ENCODE assay signal across 1 cellular context in genomic region chr7:139687980-139688632, GRCh38.
TF ChIP-seq lines count a peak whose summit lies in the region.

No MANE protein-coding gene starts in this region.

TF ChIP-seq in K562, 482 proteins besides CTCF, POLR2A, EP300 and RAD21 (continued from another document and continues in another):
- peak; percentile 78 for TF ChIP-seq MAX (CRISPR knock-in tag; IDR thresholded peaks at IDR 0.05)
- no peak for TF ChIP-seq RBM34 (IDR thresholded peaks at IDR 0.05; ENCODE audit: borderline replicate concordance, insufficient read depth, low read length)
- TF ChIP-seq, protein P1, sequence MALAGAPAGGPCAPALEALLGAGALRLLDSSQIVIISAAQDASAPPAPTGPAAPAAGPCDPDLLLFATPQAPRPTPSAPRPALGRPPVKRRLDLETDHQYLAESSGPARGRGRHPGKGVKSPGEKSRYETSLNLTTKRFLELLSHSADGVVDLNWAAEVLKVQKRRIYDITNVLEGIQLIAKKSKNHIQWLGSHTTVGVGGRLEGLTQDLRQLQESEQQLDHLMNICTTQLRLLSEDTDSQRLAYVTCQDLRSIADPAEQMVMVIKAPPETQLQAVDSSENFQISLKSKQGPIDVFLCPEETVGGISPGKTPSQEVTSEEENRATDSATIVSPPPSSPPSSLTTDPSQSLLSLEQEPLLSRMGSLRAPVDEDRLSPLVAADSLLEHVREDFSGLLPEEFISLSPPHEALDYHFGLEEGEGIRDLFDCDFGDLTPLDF (CRISPR knock-in tag; IDR thresholded peaks at IDR 0.05) = no peak
- no peak for TF ChIP-seq SRSF1 (IDR thresholded peaks at IDR 0.05; ENCODE audit: low read depth, low read length)
- no peak for TF ChIP-seq MCM5 (IDR thresholded peaks at IDR 0.05; ENCODE audit: low read depth)
- no peak for TF ChIP-seq ZNF134 (CRISPR knock-in tag; conservative IDR thresholded peaks at IDR 0.05)
- TF ChIP-seq FOXA1 (IDR thresholded peaks at IDR 0.05; ENCODE audit: borderline replicate concordance) = no peak
- TF ChIP-seq MIER1 (IDR thresholded peaks at IDR 0.05; ENCODE audit: low read depth) = no peak
- no peak for TF ChIP-seq RBM39 (optimal IDR thresholded peaks at IDR 0.05; ENCODE audit: low read depth, low read length)
- no peak for TF ChIP-seq RBM15 (IDR thresholded peaks at IDR 0.05; ENCODE audit: insufficient read depth, low read length)
- TF ChIP-seq, protein P2, sequence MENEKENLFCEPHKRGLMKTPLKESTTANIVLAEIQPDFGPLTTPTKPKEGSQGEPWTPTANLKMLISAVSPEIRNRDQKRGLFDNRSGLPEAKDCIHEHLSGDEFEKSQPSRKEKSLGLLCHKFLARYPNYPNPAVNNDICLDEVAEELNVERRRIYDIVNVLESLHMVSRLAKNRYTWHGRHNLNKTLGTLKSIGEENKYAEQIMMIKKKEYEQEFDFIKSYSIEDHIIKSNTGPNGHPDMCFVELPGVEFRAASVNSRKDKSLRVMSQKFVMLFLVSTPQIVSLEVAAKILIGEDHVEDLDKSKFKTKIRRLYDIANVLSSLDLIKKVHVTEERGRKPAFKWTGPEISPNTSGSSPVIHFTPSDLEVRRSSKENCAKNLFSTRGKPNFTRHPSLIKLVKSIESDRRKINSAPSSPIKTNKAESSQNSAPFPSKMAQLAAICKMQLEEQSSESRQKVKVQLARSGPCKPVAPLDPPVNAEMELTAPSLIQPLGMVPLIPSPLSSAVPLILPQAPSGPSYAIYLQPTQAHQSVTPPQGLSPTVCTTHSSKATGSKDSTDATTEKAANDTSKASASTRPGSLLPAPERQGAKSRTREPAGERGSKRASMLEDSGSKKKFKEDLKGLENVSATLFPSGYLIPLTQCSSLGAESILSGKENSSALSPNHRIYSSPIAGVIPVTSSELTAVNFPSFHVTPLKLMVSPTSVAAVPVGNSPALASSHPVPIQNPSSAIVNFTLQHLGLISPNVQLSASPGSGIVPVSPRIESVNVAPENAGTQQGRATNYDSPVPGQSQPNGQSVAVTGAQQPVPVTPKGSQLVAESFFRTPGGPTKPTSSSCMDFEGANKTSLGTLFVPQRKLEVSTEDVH (IDR thresholded peaks at IDR 0.05; ENCODE audit: low read depth, partially characterized antibody) = no peak
- TF ChIP-seq DMBX1 (CRISPR knock-in tag; IDR thresholded peaks at IDR 0.05; ENCODE audit: borderline replicate concordance) = peak; percentile 66
- TF ChIP-seq, protein P3, sequence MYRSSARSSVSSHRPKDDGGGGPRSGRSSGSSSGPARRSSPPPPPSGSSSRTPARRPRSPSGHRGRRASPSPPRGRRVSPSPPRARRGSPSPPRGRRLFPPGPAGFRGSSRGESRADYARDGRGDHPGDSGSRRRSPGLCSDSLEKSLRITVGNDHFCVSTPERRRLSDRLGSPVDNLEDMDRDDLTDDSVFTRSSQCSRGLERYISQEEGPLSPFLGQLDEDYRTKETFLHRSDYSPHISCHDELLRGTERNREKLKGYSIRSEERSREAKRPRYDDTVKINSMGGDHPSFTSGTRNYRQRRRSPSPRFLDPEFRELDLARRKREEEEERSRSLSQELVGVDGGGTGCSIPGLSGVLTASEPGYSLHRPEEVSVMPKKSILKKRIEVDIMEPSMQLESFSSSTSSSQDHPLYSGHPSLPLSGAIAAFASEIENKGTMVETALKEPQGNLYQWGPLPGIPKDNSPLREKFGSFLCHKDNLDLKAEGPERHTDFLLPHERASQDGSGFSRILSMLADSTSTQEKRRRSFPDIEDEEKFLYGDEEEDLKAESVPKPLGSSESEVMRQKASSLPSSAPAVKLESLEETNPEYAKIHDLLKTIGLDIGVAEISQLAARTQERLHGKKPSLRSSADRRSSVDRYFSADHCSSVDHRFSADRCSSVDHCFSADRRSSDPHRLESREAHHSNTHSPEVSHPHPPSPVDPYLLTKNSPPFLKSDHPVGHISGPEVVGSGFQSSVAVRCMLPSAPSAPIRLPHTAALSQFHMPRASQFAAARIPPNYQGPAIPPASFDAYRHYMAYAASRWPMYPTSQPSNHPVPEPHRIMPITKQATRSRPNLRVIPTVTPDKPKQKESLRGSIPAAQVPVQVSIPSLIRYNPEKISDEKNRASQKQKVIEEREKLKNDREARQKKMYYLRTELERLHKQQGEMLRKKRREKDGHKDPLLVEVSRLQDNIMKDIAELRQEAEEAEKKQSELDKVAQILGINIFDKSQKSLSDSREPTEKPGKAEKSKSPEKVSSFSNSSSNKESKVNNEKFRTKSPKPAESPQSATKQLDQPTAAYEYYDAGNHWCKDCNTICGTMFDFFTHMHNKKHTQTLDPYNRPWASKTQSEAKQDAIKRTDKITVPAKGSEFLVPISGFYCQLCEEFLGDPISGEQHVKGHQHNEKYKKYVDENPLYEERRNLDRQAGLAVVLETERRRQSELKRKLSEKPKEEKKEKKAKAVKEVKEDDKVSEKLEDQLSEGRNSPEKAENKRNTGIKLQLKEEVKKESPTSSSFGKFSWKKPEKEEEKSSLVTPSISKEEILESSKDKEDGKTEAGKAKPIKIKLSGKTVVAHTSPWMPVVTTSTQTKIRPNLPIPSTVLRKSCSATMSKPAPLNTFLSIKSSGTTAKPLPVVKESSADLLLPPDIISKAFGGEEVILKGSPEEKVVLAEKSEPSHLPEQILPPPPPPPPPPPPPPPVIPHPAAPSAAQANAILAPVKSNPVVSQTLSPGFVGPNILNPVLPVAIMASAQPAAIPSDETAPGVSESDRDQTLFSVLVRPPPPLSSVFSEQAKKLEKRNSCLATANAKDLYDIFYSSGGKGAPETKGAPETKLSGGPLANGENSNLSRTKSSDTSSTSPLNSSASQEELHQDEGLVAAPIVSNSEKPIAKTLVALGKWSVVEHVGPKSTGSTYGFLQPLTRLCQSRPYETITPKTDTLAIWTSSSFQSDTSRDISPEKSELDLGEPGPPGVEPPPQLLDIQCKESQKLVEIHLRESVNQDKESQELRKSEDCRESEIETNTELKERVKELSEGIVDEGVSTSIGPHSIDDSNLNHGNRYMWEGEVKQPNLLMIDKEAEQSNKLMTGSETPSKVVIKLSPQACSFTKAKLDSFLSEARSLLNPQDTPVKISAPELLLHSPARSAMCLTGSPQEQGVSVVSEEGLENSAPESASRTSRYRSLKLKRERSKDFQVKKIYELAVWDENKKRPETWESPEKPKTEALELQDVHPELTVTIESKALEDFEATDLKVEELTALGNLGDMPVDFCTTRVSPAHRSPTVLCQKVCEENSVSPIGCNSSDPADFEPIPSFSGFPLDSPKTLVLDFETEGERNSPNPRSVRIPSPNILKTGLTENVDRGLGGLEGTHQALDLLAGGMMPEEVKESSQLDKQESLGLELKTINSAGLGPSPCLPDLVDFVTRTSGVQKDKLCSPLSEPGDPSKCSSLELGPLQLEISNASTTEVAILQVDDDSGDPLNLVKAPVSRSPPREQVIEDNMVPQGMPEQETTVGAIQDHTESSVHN (IDR thresholded peaks at IDR 0.05; ENCODE audit: borderline replicate concordance in 1 of 2, low read depth in 1 of 2) = no peak
- no peak for TF ChIP-seq SRSF9 (IDR thresholded peaks at IDR 0.05; ENCODE audit: borderline replicate concordance, low read depth, low read length)
- no peak for TF ChIP-seq HIVEP1 (CRISPR knock-in tag; IDR thresholded peaks at IDR 0.05)
- TF ChIP-seq ZNF778 (CRISPR knock-in tag; IDR thresholded peaks at IDR 0.05) = no peak
- no peak for TF ChIP-seq ZNF224 (CRISPR knock-in tag; IDR thresholded peaks at IDR 0.05)
- TF ChIP-seq ZNF57 (CRISPR knock-in tag; IDR thresholded peaks at IDR 0.05) = no peak
- TF ChIP-seq ZNF780A (CRISPR knock-in tag; IDR thresholded peaks at IDR 0.05) = no peak
- no peak for TF ChIP-seq ARID2 (IDR thresholded peaks at IDR 0.05)
- peak; percentile 8; the same call in 1 of the 2 replicates for TF ChIP-seq CTBP1 (IDR thresholded peaks at IDR 0.05; ENCODE audit: borderline replicate concordance)
- TF ChIP-seq GABPA (tag; conservative IDR thresholded peaks at IDR 0.05; ENCODE audit: low read depth) = no peak
- TF ChIP-seq ZNF263 (CRISPR knock-in tag; IDR thresholded peaks at IDR 0.05; ENCODE audit: borderline replicate concordance) = no peak
- no peak for TF ChIP-seq KAT2B (IDR thresholded peaks at IDR 0.05; ENCODE audit: low read depth, low read length)
- TF ChIP-seq KLF16 (IDR thresholded peaks at IDR 0.05) = no peak
- TF ChIP-seq ELF2 (CRISPR knock-in tag; IDR thresholded peaks at IDR 0.05) = no peak
- no peak for TF ChIP-seq ZNF431 (CRISPR knock-in tag; IDR thresholded peaks at IDR 0.05)
- peak; percentile 74 for TF ChIP-seq RAD51 (IDR thresholded peaks at IDR 0.05; ENCODE audit: borderline replicate concordance, low read depth)
- TF ChIP-seq HNRNPLL (IDR thresholded peaks at IDR 0.05; ENCODE audit: low read depth, low read length, poor library complexity, severe bottlenecking) = no peak
- no peak for TF ChIP-seq SMAD1 (IDR thresholded peaks at IDR 0.05; ENCODE audit: low read depth, low read length, partially characterized antibody)
- TF ChIP-seq RBM17 (IDR thresholded peaks at IDR 0.05; ENCODE audit: borderline replicate concordance, low read depth, low read length) = no peak
- TF ChIP-seq NR3C1 (CRISPR knock-in tag; IDR thresholded peaks at IDR 0.05) = no peak
- TF ChIP-seq MCM3 (IDR thresholded peaks at IDR 0.05) = no peak
- TF ChIP-seq HEY1 (CRISPR knock-in tag; IDR thresholded peaks at IDR 0.05; ENCODE audit: borderline replicate concordance) = no peak
- no peak for TF ChIP-seq CHD2 (IDR thresholded peaks at IDR 0.05; ENCODE audit: low read depth, low read length)
- no peak for TF ChIP-seq FUS (optimal IDR thresholded peaks at IDR 0.05; ENCODE audit: low read depth, low read length)
- no peak for TF ChIP-seq ZNF3 (CRISPR knock-in tag; IDR thresholded peaks at IDR 0.05)
- peak in 1 of 2 experiments; percentile 19; a peak in 1 of 4 replicates for TF ChIP-seq NRF1 (conservative IDR thresholded peaks at IDR 0.05 in 1 of 2, IDR thresholded peaks at IDR 0.05 in 1 of 2)
- no peak for TF ChIP-seq NFATC3 (IDR thresholded peaks at IDR 0.05)
- no peak for TF ChIP-seq NONO (IDR thresholded peaks at IDR 0.05; ENCODE audit: low read depth in 2 of 2, low read length in 1 of 2)
- no peak for TF ChIP-seq ETV6 (IDR thresholded peaks at IDR 0.05; ENCODE audit: borderline replicate concordance in 1 of 2, low read depth in 2 of 2, low read length in 1 of 2)
- TF ChIP-seq ETV6 (CRISPR knock-in tag; IDR thresholded peaks at IDR 0.05; ENCODE audit: borderline replicate concordance) = no peak
- no peak for TF ChIP-seq RNF2 (IDR thresholded peaks at IDR 0.05)
- no peak for TF ChIP-seq ZNF41 (CRISPR knock-in tag; conservative IDR thresholded peaks at IDR 0.05)
- no peak for TF ChIP-seq HOXB6 (CRISPR knock-in tag; IDR thresholded peaks at IDR 0.05; ENCODE audit: borderline replicate concordance)
- TF ChIP-seq JUND (IDR thresholded peaks at IDR 0.05; ENCODE audit: borderline replicate concordance, low read depth, low read length) = peak; percentile 98
- peak; percentile 99 for TF ChIP-seq JUND (tag; IDR thresholded peaks at IDR 0.05; ENCODE audit: borderline replicate concordance, low read depth, low read length)
- no peak for TF ChIP-seq ZNF561 (CRISPR knock-in tag; conservative IDR thresholded peaks at IDR 0.05)
- TF ChIP-seq MED1 (CRISPR knock-in tag; IDR thresholded peaks at IDR 0.05; ENCODE audit: borderline replicate concordance) = no peak
- TF ChIP-seq, protein P4, sequence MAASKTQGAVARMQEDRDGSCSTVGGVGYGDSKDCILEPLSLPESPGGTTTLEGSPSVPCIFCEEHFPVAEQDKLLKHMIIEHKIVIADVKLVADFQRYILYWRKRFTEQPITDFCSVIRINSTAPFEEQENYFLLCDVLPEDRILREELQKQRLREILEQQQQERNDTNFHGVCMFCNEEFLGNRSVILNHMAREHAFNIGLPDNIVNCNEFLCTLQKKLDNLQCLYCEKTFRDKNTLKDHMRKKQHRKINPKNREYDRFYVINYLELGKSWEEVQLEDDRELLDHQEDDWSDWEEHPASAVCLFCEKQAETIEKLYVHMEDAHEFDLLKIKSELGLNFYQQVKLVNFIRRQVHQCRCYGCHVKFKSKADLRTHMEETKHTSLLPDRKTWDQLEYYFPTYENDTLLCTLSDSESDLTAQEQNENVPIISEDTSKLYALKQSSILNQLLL (CRISPR knock-in tag; IDR thresholded peaks at IDR 0.05; ENCODE audit: borderline replicate concordance) = no peak
- no peak for TF ChIP-seq BMI1 (IDR thresholded peaks at IDR 0.05; ENCODE audit: low read length)
- TF ChIP-seq ZNF165 (CRISPR knock-in tag; IDR thresholded peaks at IDR 0.05; ENCODE audit: borderline replicate concordance) = no peak
- no peak for TF ChIP-seq CEBPB (tag; IDR thresholded peaks at IDR 0.05)
- TF ChIP-seq NELFE (IDR thresholded peaks at IDR 0.05; ENCODE audit: insufficient read depth, insufficient read length) = no peak
- no peak for TF ChIP-seq ZBTB43 (CRISPR knock-in tag; IDR thresholded peaks at IDR 0.05)
- 0 out of 2 replicates have a peak, but pooled peaks have one; percentile 37 for TF ChIP-seq POLR2AphosphoS5 (IDR thresholded peaks at IDR 0.05; ENCODE audit: control insufficient read depth, insufficient read depth, low read depth, low read length)
- TF ChIP-seq ESRRB (CRISPR knock-in tag; IDR thresholded peaks at IDR 0.05; ENCODE audit: borderline replicate concordance) = no peak
- TF ChIP-seq U2AF1 (optimal IDR thresholded peaks at IDR 0.05; ENCODE audit: low read depth, low read length) = no peak
- no peak for TF ChIP-seq NFE2 (IDR thresholded peaks at IDR 0.05; ENCODE audit: low read depth)
- TF ChIP-seq FOXJ3 (CRISPR knock-in tag; IDR thresholded peaks at IDR 0.05) = no peak
- TF ChIP-seq SIX5 (IDR thresholded peaks at IDR 0.05; ENCODE audit: borderline replicate concordance in 1 of 2, insufficient read depth in 1 of 2, low read depth in 1 of 2, low read length in 2 of 2) = no peak
- TF ChIP-seq NFYB (IDR thresholded peaks at IDR 0.05; ENCODE audit: extremely low read depth, insufficient read length) = no peak
- TF ChIP-seq TEAD1 (CRISPR knock-in tag; IDR thresholded peaks at IDR 0.05) = no peak
